ENCODE assay signal across 8 cellular contexts in genomic region chr1:166489670-166490436, GRCh38.
A peak's percentile ranks its signal among the peaks of the same experiment; 100 is the strongest.
DNase-seq lines count a peak whose midpoint lies in the region; ATAC-seq and TF ChIP-seq lines count a peak whose summit lies in the region.

No MANE protein-coding gene starts in this region.

- peaks cover 12% of the 10 kb centered on the region for H3K4me1 Mint-ChIP-seq in T-helper 2 cell treated with Interferon-gamma antibody and Interleukin-4, amounts not matched to agents 5 μg/mL and 100 μg/mL, for 36 hours (ENCODE audit: low read depth)

- intact Hi-C loops in breast epithelium (cut with DNase I; ENCODE audit: low total_unique reads): no loop called here

- DNase-seq in GM10248 (ENCODE audit: extremely low spot score) (peak; percentile 22), breast epithelium (ENCODE audit: low spot score in 2 of 2) (no peak), trophoblast cell (peak; percentile 65 to 75), mesendoderm (no peak), retina (no peak)
- DNase-seq in T-helper 2 cell treated with Interferon-gamma antibody and Interleukin-4, amounts not matched to agents 5 μg/mL and 100 μg/mL, for 36 hours (ENCODE audit: low spot score): peak; percentile 64

- peak overlapping the region; percentile 75 for H3K27ac ChIP-seq in KOPT-K1 (ENCODE audit: low read depth, low read length, poor library complexity, severe bottlenecking)
- peak overlapping the region in 1 of 2 donors; percentile 52 for H3K27ac ChIP-seq in breast epithelium
- H3K27ac ChIP-seq in trophoblast cell (ENCODE audit: low read depth, low read length): no peak overlapping the region
- no peak overlapping the region for H3K27ac ChIP-seq in mesendoderm (ENCODE audit: low read depth, low read length)

- H2BK15ac ChIP-seq in mesendoderm (replicated peaks; ENCODE audit: low read depth): no peak overlapping the region

- H3K9ac ChIP-seq in trophoblast cell (ENCODE audit: low read length) (no peak overlapping the region), mesendoderm (ENCODE audit: low read length) (no peak overlapping the region)

- H3K79me2 ChIP-seq in trophoblast cell (ENCODE audit: control insufficient read depth, insufficient read depth, low read length, poor library complexity) (no peaks in the 10 kb centered on the region), mesendoderm (ENCODE audit: control insufficient read depth, insufficient read depth, low read length) (no peaks in the 10 kb centered on the region)

- H3K4me3 ChIP-seq in breast epithelium: peak overlapping the region; percentile 35 to 60 (median 50)
- H3K4me3 ChIP-seq in trophoblast cell (ENCODE audit: low read depth, low read length): no peak overlapping the region
- no peak overlapping the region for H3K4me3 ChIP-seq in mesendoderm (ENCODE audit: low read length)

- H3K36me3 Mint-ChIP-seq in T-helper 2 cell treated with Interferon-gamma antibody and Interleukin-4, amounts not matched to agents 5 μg/mL and 100 μg/mL, for 36 hours (ENCODE audit: low read depth): no peaks in the 10 kb centered on the region

- no peak overlapping the region for H3K4ac ChIP-seq in trophoblast cell (ENCODE audit: low read depth, low read length)
- H3K4ac ChIP-seq in mesendoderm (ENCODE audit: low read depth, low read length): no peak overlapping the region

- no peak overlapping the region for H3K27ac Mint-ChIP-seq in T-helper 2 cell treated with Interferon-gamma antibody and Interleukin-4, amounts not matched to agents 5 μg/mL and 100 μg/mL, for 36 hours

- peaks cover 2% of the 10 kb centered on the region for H3K27me3 Mint-ChIP-seq in T-helper 2 cell treated with Interferon-gamma antibody and Interleukin-4, amounts not matched to agents 5 μg/mL and 100 μg/mL, for 36 hours (ENCODE audit: low read depth)

- H3K23ac ChIP-seq in trophoblast cell (ENCODE audit: low read length) (no peak overlapping the region), mesendoderm (ENCODE audit: low read length) (no peak overlapping the region)

- H4K91ac ChIP-seq in trophoblast cell (ENCODE audit: low read depth, low read length): no peak overlapping the region

- H3K9me3 ChIP-seq in KOPT-K1 (ENCODE audit: insufficient read depth, low read length, poor library complexity, severe bottlenecking): no peaks in the 10 kb centered on the region
- H3K9me3 ChIP-seq in breast epithelium: no peaks in the 10 kb centered on the region
- H3K9me3 ChIP-seq in trophoblast cell (ENCODE audit: insufficient read depth, low read depth, low read length): no peaks in the 10 kb centered on the region

- no peak overlapping the region for H2BK12ac ChIP-seq in trophoblast cell (ENCODE audit: low read length)

- POLR2A ChIA-PET in GM10248 (lab: Yijun Ruan, JAX): interaction anchor here (0.6 to 1.0 kb wide), 2 partner anchors 16 to 566 kb away, joined by 3 read pairs; no protein-coding TSS in a partner anchor

- H4K8ac ChIP-seq in trophoblast cell (ENCODE audit: low read depth, low read length) (no peak overlapping the region), mesendoderm (ENCODE audit: low read depth, low read length) (no peak overlapping the region)

- no peaks in the 10 kb centered on the region for H3K36me3 ChIP-seq in KOPT-K1 (ENCODE audit: insufficient read depth, low read length)
- no peaks in the 10 kb centered on the region for H3K36me3 ChIP-seq in breast epithelium
- H3K36me3 ChIP-seq in trophoblast cell (ENCODE audit: control insufficient read depth in 1 of 2, insufficient read depth in 2 of 2, low read length in 2 of 2): no peaks in the 10 kb centered on the region
- no peaks in the 10 kb centered on the region for H3K36me3 ChIP-seq in mesendoderm (ENCODE audit: control insufficient read depth, insufficient read depth, low read length)

- peak; percentile 64 for ATAC-seq in GM21717 (IDR thresholded peaks at IDR 0.05; ENCODE audit: unreplicated experiment)

- no peak overlapping the region for H3K56ac ChIP-seq in mesendoderm (ENCODE audit: low read length)

- H3K18ac ChIP-seq in trophoblast cell (ENCODE audit: low read length) (no peak overlapping the region), mesendoderm (ENCODE audit: low read length) (no peak overlapping the region)

- H4K12ac ChIP-seq in trophoblast cell (ENCODE audit: low read depth, low read length): no peak overlapping the region

- H2AK5ac ChIP-seq in trophoblast cell (ENCODE audit: low read length) (no peak overlapping the region), mesendoderm (ENCODE audit: low read length) (no peak overlapping the region)

- no peaks in the 10 kb centered on the region for H3K27me3 ChIP-seq in breast epithelium
- no peaks in the 10 kb centered on the region for H3K27me3 ChIP-seq in trophoblast cell (ENCODE audit: insufficient read depth, low read length)
- no peaks in the 10 kb centered on the region for H3K27me3 ChIP-seq in mesendoderm (ENCODE audit: insufficient read depth, low read length, poor library complexity)

- CTCF ChIA-PET in GM10248 (lab: Yijun Ruan, JAX): interaction anchor here (1.0 to 6.4 kb wide), 6 partner anchors 11 to 730 kb away, joined by 3 to 77 read pairs (median 4); no protein-coding TSS in a partner anchor

- H3K4me2 ChIP-seq in trophoblast cell (ENCODE audit: low read length) (no peak overlapping the region), mesendoderm (ENCODE audit: low read length) (no peak overlapping the region)

- H3K14ac ChIP-seq in trophoblast cell (ENCODE audit: low read length): no peak overlapping the region

- TF ChIP-seq CTCF in GM10248 (IDR thresholded peaks at IDR 0.05; ENCODE audit: control extremely low read depth, extremely low read depth, low read depth, missing control alignments) (no peak), breast epithelium (IDR thresholded peaks at IDR 0.05) (no peak)

- H4K5ac ChIP-seq in mesendoderm (ENCODE audit: low read length): no peak overlapping the region

- H3K9me3 Mint-ChIP-seq in T-helper 2 cell treated with Interferon-gamma antibody and Interleukin-4, amounts not matched to agents 5 μg/mL and 100 μg/mL, for 36 hours: peaks cover 4% of the 10 kb centered on the region

- TF ChIP-seq POLR2A in breast epithelium (IDR thresholded peaks at IDR 0.05): no peak

- no CpG with 5 or more reads among the region's 17 CpGs for WGBS in trophoblast cell (ENCODE audit: extremely low coverage, insufficient coverage, insufficient read length)
- no CpG with 5 or more reads among the region's 17 CpGs for WGBS in mesendoderm (ENCODE audit: extremely low coverage, insufficient coverage, low lambda C conversion rate)

- no peak overlapping the region for H2BK120ac ChIP-seq in trophoblast cell (ENCODE audit: insufficient read depth, low read length, poor library complexity)
- H2BK120ac ChIP-seq in mesendoderm (ENCODE audit: low read depth, low read length): no peak overlapping the region

- no peak overlapping the region for H3K4me3 Mint-ChIP-seq in T-helper 2 cell treated with Interferon-gamma antibody and Interleukin-4, amounts not matched to agents 5 μg/mL and 100 μg/mL, for 36 hours

- H3K4me1 ChIP-seq in breast epithelium (no peaks in the 10 kb centered on the region), trophoblast cell (ENCODE audit: control insufficient read depth in 1 of 2, insufficient read depth in 2 of 2, low read length in 2 of 2) (no peaks in the 10 kb centered on the region), mesendoderm (ENCODE audit: control insufficient read depth, low read depth, low read length) (no peaks in the 10 kb centered on the region)

- H3K79me1 ChIP-seq in trophoblast cell (ENCODE audit: low read length) (no peaks in the 10 kb centered on the region), mesendoderm (ENCODE audit: low read length) (no peaks in the 10 kb centered on the region)

- H2BK5ac ChIP-seq in trophoblast cell (ENCODE audit: low read depth, low read length, poor library complexity) (no peak overlapping the region), mesendoderm (ENCODE audit: low read length) (no peak overlapping the region)

- H2AFZ ChIP-seq in trophoblast cell (ENCODE audit: insufficient read depth, low read length, poor library complexity): no peak overlapping the region

Comparison
In these comparisons a context has a peak if more than half of its experiments do, and no peak if none do; other contexts are left out.
1. DNase-seq: peak in GM10248 (single experiment), T-helper 2 cell treated with Interferon-gamma antibody and Interleukin-4, amounts not matched to agents 5 μg/mL and 100 μg/mL, for 36 hours (single experiment) and trophoblast cell (2 of 2); none in breast epithelium (0 of 2), mesendoderm (single experiment) and retina (single experiment).
2. H3K4me3 ChIP-seq: peak in breast epithelium (3 of 3); none in trophoblast cell (single experiment) and mesendoderm (single experiment).